24 cellular contexts compared by ENCODE assay signal in the genomic region with DNA sequence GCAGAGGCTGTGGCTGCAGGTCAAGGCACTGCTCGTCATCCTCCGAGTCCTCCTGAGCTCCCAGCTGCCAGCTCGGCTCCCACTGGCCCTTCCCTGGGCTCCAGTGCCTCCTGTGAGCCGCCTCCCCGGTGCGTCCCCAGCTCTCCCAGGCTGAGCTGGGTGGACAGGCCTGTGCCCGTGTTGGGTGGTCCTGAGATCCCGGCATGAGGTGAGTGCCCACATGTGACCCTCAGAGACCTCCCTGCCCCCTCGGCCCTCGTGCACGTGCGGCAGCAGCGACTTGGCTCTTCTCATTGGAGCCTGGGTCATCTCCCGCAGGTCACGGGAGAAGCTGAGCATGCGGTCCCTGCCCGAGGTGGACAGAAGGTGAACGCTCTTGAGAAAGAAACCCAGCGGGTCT.
"Had no signal": no experiment of that assay in that cellular context is flagged by ENCODE, and none has a peak within 500 bp of the region (broad histone marks: within the 10 kb centered on the region; RNA-seq: fewer than 3 reads in every experiment).

No MANE protein-coding gene starts in this region.

- H3K36me3 Mint-ChIP-seq: naive B cell, natural killer cell had no signal

- H2AFZ ChIP-seq: hepatocyte, neural progenitor cell had no signal

- H3K27me3 Mint-ChIP-seq: naive B cell; stimulated activated naive CD8-positive, alpha-beta T cell treated with anti-CD3 and anti-CD28 coated beads, Interleukin-15, amount 100 ng/mL, for 72 hours had no signal

- H3K4me3 ChIP-seq: hepatocyte, left ventricle myocardium inferior, lung, neural progenitor cell, pancreas, prostate gland, skin epidermis, tibial nerve, upper lobe of left lung, vagina had no signal

- H3K9me3 ChIP-seq: left ventricle myocardium inferior, pancreas, prostate gland, tibial nerve, upper lobe of left lung, vagina had no signal

- H3K4me1 Mint-ChIP-seq: mesothelial cell of epicardium, natural killer cell, nephron progenitor cell, neural progenitor cell had no signal

- H3K27me3 ChIP-seq: hepatocyte, neural progenitor cell, pancreas, tibial nerve, upper lobe of left lung, vagina had no signal

- H3K4me1 ChIP-seq: left ventricle myocardium inferior, neural progenitor cell, pancreas, prostate gland, tibial nerve, upper lobe of left lung, vagina had no signal

- H3K27ac ChIP-seq: hepatocyte, left ventricle myocardium inferior, neural progenitor cell, pancreas, prostate gland, skin epidermis, tibial nerve, upper lobe of left lung, vagina had no signal

- H3K27ac Mint-ChIP-seq: mesothelial cell of epicardium; naive B cell; natural killer cell; nephron progenitor cell; neural progenitor cell; stimulated activated effector memory CD8-positive, alpha-beta T cell treated with anti-CD3 and anti-CD28 coated beads, Interleukin-12 subunit alpha, Interleukin-12 subunit beta, amount 100 ng/mL, for 72 hours; stimulated activated naive CD8-positive, alpha-beta T cell treated with anti-CD3 and anti-CD28 coated beads, Interleukin-15, amount 100 ng/mL, for 72 hours had no signal

- DNase-seq: islet precursor cell; left ventricle myocardium inferior; mesendoderm; naive B cell; natural killer cell; nephron progenitor cell; retina; right cardiac atrium; stimulated activated CD4-positive, alpha-beta T cell treated with anti-CD3 and anti-CD28 coated beads, Interleukin-4, amount 100 ng/mL, for 24 hours; stimulated activated naive CD4-positive, alpha-beta T cell treated with Interleukin-2 at 50 U/mL for 16 hours; stimulated activated naive CD8-positive, alpha-beta T cell treated with anti-CD3 and anti-CD28 coated beads, Interleukin-15, amount 100 ng/mL, for 72 hours; substantia nigra; upper lobe of left lung had no signal

- H3K36me3 ChIP-seq: neural progenitor cell had no signal

- H3K9ac ChIP-seq: neural progenitor cell had no signal

- H3K9me3 Mint-ChIP-seq: mesothelial cell of epicardium; naive B cell; natural killer cell; nephron progenitor cell; neural progenitor cell; stimulated activated effector memory CD8-positive, alpha-beta T cell treated with anti-CD3 and anti-CD28 coated beads, Interleukin-12 subunit alpha, Interleukin-12 subunit beta, amount 100 ng/mL, for 72 hours; stimulated activated naive CD8-positive, alpha-beta T cell treated with anti-CD3 and anti-CD28 coated beads, Interleukin-15, amount 100 ng/mL, for 72 hours had no signal

- H3K4me2 ChIP-seq: hepatocyte, neural progenitor cell had no signal

- ATAC-seq: natural killer cell; pancreas; right cardiac atrium; sciatic nerve; stimulated activated effector memory CD8-positive, alpha-beta T cell treated with anti-CD3 and anti-CD28 coated beads, Interleukin-12 subunit alpha, Interleukin-12 subunit beta, amount 100 ng/mL, for 72 hours; stimulated activated naive CD8-positive, alpha-beta T cell treated with anti-CD3 and anti-CD28 coated beads, Interleukin-15, amount 100 ng/mL, for 72 hours had no signal

- H3K4me3 Mint-ChIP-seq: mesothelial cell of epicardium; naive B cell; natural killer cell; nephron progenitor cell; neural progenitor cell; stimulated activated effector memory CD8-positive, alpha-beta T cell treated with anti-CD3 and anti-CD28 coated beads, Interleukin-12 subunit alpha, Interleukin-12 subunit beta, amount 100 ng/mL, for 72 hours; stimulated activated naive CD8-positive, alpha-beta T cell treated with anti-CD3 and anti-CD28 coated beads, Interleukin-15, amount 100 ng/mL, for 72 hours had no signal
